Comparison of ENCODE assay signal across 8 cellular contexts in genomic region chr11:63680842-63681207, GRCh38. TPM values are rescaled to one million over a fixed set of nuclear protein-coding genes. Genes with fewer than 3 reads are reported as not detected.
DNase-seq lines count a peak whose midpoint lies in the region; ATAC-seq, FAIRE-seq and TF ChIP-seq lines count a peak whose summit lies in the region.

No MANE protein-coding gene starts in this region.

- CTCF ChIA-PET in IMR-90 (lab: Yijun Ruan, JAX) = interaction anchor here (1.3 kb wide), 1 partner anchor 20 kb away, joined by 3 read pairs; no protein-coding TSS in a partner anchor

- peaks cover 12 to 38% of the 10 kb centered on the region in 2 experiments; a peak in 3 of 4 replicates for H3K79me1 ChIP-seq in IMR-90 (ENCODE audit: low read depth in 1 of 2, low read length in 2 of 2)

- no peak overlapping the region for H3K23ac ChIP-seq in IMR-90 (ENCODE audit: low read depth, low read length)

- H3K9ac ChIP-seq in IMR-90 (ENCODE audit: low read depth, low read length) = no peak overlapping the region; the same call in 1 of the 2 replicates

- BruUV-seq in IMR-90 (replicated peaks; lab: Mats Ljungman, UMichigan) = no TSS peak

- peak overlapping the region; percentile 1; the same call in 1 of the 2 replicates for H3K14ac ChIP-seq in IMR-90 (replicated peaks; ENCODE audit: low read depth, low read length)

- H3K4me1 Mint-ChIP-seq in activated T-cell treated with anti-CD3 and anti-CD28 coated beads, Interleukin-2, amount 50 U/mL, for 4 hours (ENCODE audit: low read depth) = peaks cover 25% of the 10 kb centered on the region

- no peak for TF ChIP-seq RAD21 in IMR-90 (IDR thresholded peaks at IDR 0.05; ENCODE audit: low read length)

- in situ Hi-C loops in IMR-90 (cut with MboI; ENCODE audit: low sequenced_read_pairs) = no loop called here

- peak overlapping the region; percentile 10 to 41; a peak in 3 of 4 replicates for H4K8ac ChIP-seq in IMR-90 (ENCODE audit: low read depth in 2 of 2, low read length in 2 of 2)

- H4K20me1 ChIP-seq in IMR-90 (ENCODE audit: insufficient read depth, low read length) = peaks cover 17% of the 10 kb centered on the region

- H3K36me3 ChIP-seq in GM06990 (ENCODE audit: control insufficient read depth, insufficient read depth, low read length) = no peaks in the 10 kb centered on the region
- no peaks in the 10 kb centered on the region for H3K36me3 ChIP-seq in IMR-90 (ENCODE audit: control insufficient read depth, insufficient read depth, low read length)

- 0 out of 2 replicates have a peak overlapping the region, but pooled peaks have one; percentile 43 for H2BK20ac ChIP-seq in IMR-90 (ENCODE audit: low read depth, low read length)

- ATAC-seq in IMR-90 (ENCODE audit: low read depth) (peak; percentile 1; the same call in 1 of the 2 replicates), sciatic nerve (peak; percentile 41)
- ATAC-seq in activated T-cell treated with anti-CD3 and anti-CD28 coated beads, Interleukin-2, amount 50 U/mL, for 4 hours = peak; percentile 11 to 19

- H4K5ac ChIP-seq in IMR-90 (ENCODE audit: low read depth, low read length) = no peak overlapping the region

- DNase-seq in GM06990 (ENCODE audit: extremely low read depth, insufficient read length) (no peak), IMR-90 (no peak), germinal center (ENCODE audit: low spot score) (peak; percentile 14), sciatic nerve (ENCODE audit: low spot score) (no peak), mucosa of gallbladder (ENCODE audit: low spot score) (no peak), T-helper 9 cell (no peak), GM12892 (ENCODE audit: insufficient read length) (no peak)
- no peak for DNase-seq in activated T-cell treated with anti-CD3 and anti-CD28 coated beads, Interleukin-2, amount 50 U/mL, for 4 hours

- no peaks in the 10 kb centered on the region for H3K9me3 ChIP-seq in IMR-90 (ENCODE audit: control insufficient read depth, insufficient read depth, low read length)

- FAIRE-seq in GM12892 (lab: Jason Lieb, UNC) = no peak

- no peaks in the 10 kb centered on the region; the same call in 1 of the 2 replicates for H3K4me1 ChIP-seq in IMR-90 (ENCODE audit: control insufficient read depth, insufficient read depth, low read length)

- H3K27ac ChIP-seq in IMR-90 (ENCODE audit: insufficient read depth, low read length) = no peak overlapping the region

- H3K4me3 ChIP-seq in GM06990 (replicated peaks; ENCODE audit: low read depth, low read length) (peak overlapping the region; percentile 87), IMR-90 (ENCODE audit: insufficient read depth, low read depth, low read length) (peak overlapping the region; percentile 30)

- H3K56ac ChIP-seq in IMR-90 (ENCODE audit: extremely low read depth, insufficient read depth, low read length) = no peak overlapping the region

- no peak overlapping the region for H2AK9ac ChIP-seq in IMR-90 (replicated peaks; ENCODE audit: low read depth, low read length, poor library complexity)

- peak overlapping the region; percentile 41; the same call in 1 of the 2 replicates for H3K4ac ChIP-seq in IMR-90 (ENCODE audit: low read depth, low read length)

- H3K27me3 ChIP-seq in GM06990 (replicated peaks; ENCODE audit: control insufficient read depth, insufficient read depth, low read length) = no peaks in the 10 kb centered on the region
- H3K27me3 ChIP-seq in IMR-90 (ENCODE audit: control insufficient read depth, insufficient read depth, low read length) = no peaks in the 10 kb centered on the region

- no peaks in the 10 kb centered on the region for H3K36me3 Mint-ChIP-seq in activated T-cell treated with anti-CD3 and anti-CD28 coated beads, Interleukin-2, amount 50 U/mL, for 4 hours (ENCODE audit: insufficient read depth)

- POLR2A ChIA-PET in IMR-90 (lab: Charles Lee; ENCODE audit: unreplicated experiment) = interaction anchor here (0.5 kb wide), 1 partner anchor 12 kb away, joined by 3 read pairs; no protein-coding TSS in a partner anchor

- no peaks in the 10 kb centered on the region for H3K9me1 ChIP-seq in IMR-90 (ENCODE audit: insufficient read depth, low read length)

- H2BK5ac ChIP-seq in IMR-90 (ENCODE audit: low read depth, low read length, poor library complexity, severe bottlenecking) = peak overlapping the region; percentile 10

- H3K27me3 Mint-ChIP-seq in activated T-cell treated with anti-CD3 and anti-CD28 coated beads, Interleukin-2, amount 50 U/mL, for 4 hours (ENCODE audit: low read depth) = no peaks in the 10 kb centered on the region

- TF ChIP-seq CTCF in GM06990 (IDR thresholded peaks at IDR 0.05; ENCODE audit: insufficient read depth, low read length, poor library complexity, severe bottlenecking) (no peak), IMR-90 (conservative IDR thresholded peaks at IDR 0.05; ENCODE audit: low read depth, low read length) (no peak)

- H2BK120ac ChIP-seq in IMR-90 (ENCODE audit: low read depth, low read length) = peak overlapping the region; percentile 28; the same call in 1 of the 2 replicates

- TF ChIP-seq POLR2A in IMR-90 (IDR thresholded peaks at IDR 0.05; ENCODE audit: low read depth, low read length) = no peak
- no peak for TF ChIP-seq POLR2A in GM12892 (IDR thresholded peaks at IDR 0.05; ENCODE audit: low read depth, low read length)

- H4K91ac ChIP-seq in IMR-90 (ENCODE audit: insufficient read depth, low read depth, low read length) = no peak overlapping the region; the same call in 1 of the 2 replicates

- no peaks in the 10 kb centered on the region for H3K9me3 Mint-ChIP-seq in activated T-cell treated with anti-CD3 and anti-CD28 coated beads, Interleukin-2, amount 50 U/mL, for 4 hours

- peak overlapping the region; percentile 95 for H3K4me3 Mint-ChIP-seq in activated T-cell treated with anti-CD3 and anti-CD28 coated beads, Interleukin-2, amount 50 U/mL, for 4 hours

- dilution Hi-C loops in IMR-90 (cut with HindIII; ENCODE audit: low sequenced_read_pairs, unreplicated experiment) = no loop called here

- no CpG with 5 or more reads among the region's 10 CpGs for WGBS in IMR-90 (ENCODE audit: extremely low coverage in 2 of 2, insufficient read length in 1 of 2), 2 experiments

- peak overlapping the region; percentile 97 for H2AFZ ChIP-seq in IMR-90 (replicated peaks; ENCODE audit: low read length, poor library complexity)

- no peak overlapping the region for H2BK15ac ChIP-seq in IMR-90 (ENCODE audit: low read depth, low read length)

- peak overlapping the region; percentile 62 for H3K4me2 ChIP-seq in IMR-90 (ENCODE audit: low read depth, low read length)

- peak overlapping the region; percentile 1; the same call in 1 of the 2 replicates for H2AK5ac ChIP-seq in IMR-90 (ENCODE audit: low read depth, low read length)

- intact Hi-C loops in IMR-90 (cut with micrococcal nuclease) = loop anchor here (1.0 kb wide), 1 partner anchor 57 kb away; no protein-coding TSS in a partner anchor
- intact Hi-C loops in sciatic nerve (cut with DNase I) = no loop called here

- H3K18ac ChIP-seq in IMR-90 (ENCODE audit: low read depth, low read length) = no peak overlapping the region

TF ChIP-seq in IMR-90, 13 proteins besides CTCF, POLR2A, EP300 and RAD21:
- peak; percentile 52; the same call in 1 of the 2 replicates for TF ChIP-seq CEBPB (IDR thresholded peaks at IDR 0.05; ENCODE audit: low read depth, low read length)
- no peak for TF ChIP-seq BHLHE40 (IDR thresholded peaks at IDR 0.05; ENCODE audit: low read depth, low read length)
- TF ChIP-seq MAZ (IDR thresholded peaks at IDR 0.05; ENCODE audit: borderline replicate concordance, low read depth, low read length) = no peak
- TF ChIP-seq RFX5 (IDR thresholded peaks at IDR 0.05; ENCODE audit: low read depth, low read length) = no peak
- no peak for TF ChIP-seq NFE2L2 (IDR thresholded peaks at IDR 0.05; ENCODE audit: low read depth, low read length)
- TF ChIP-seq MAFK (IDR thresholded peaks at IDR 0.05; ENCODE audit: low read depth, low read length) = no peak
- no peak for TF ChIP-seq SMC3 (IDR thresholded peaks at IDR 0.05; ENCODE audit: low read depth, low read length)
TF ChIP-seq in IMR-90: peak in this region for 1.

RNA-seq across cellular contexts. Expression of gene RTN3, which starts 0.5 kb away (rescaled TPM):
- 31.2 and 42.5 TPM in 2 replicates for total RNA-seq in IMR-90 (2012; rRNA removed)
- 56.2 and 64.6 TPM in 2 replicates for polyA plus RNA-seq in IMR-90 (2012; rRNA removed)
- 19.4 and 71.2 TPM in 2 replicates for polyA plus RNA-seq in IMR-90 (2012; cell fraction: cytosol; rRNA removed)
- polyA plus RNA-seq in IMR-90 (2012; cell fraction: nucleus; rRNA removed; ENCODE audit: low replicate concordance) = 27.1 and 31.9 TPM in 2 replicates
- total RNA-seq in activated T-cell treated with anti-CD3 and anti-CD28 coated beads, Interleukin-2, amount 50 U/mL, for 4 hours = 10 to 100 TPM; 24.7 to 30.9 (median 26.7) TPM
- 101 TPM for total RNA-seq in sciatic nerve
- total RNA-seq in mucosa of gallbladder = 107 TPM
- 36.3 TPM for polyA plus RNA-seq in GM12892 (2012; ENCODE audit: missing spikeins)

RNA-seq across cellular contexts. Expression of gene ATL3, which starts 9.6 kb away (rescaled TPM):
- 131 and 132 TPM in 2 replicates for total RNA-seq in IMR-90 (2012; rRNA removed)
- polyA plus RNA-seq in IMR-90 (2012; rRNA removed) = 16.1 and 19.9 TPM in 2 replicates
- 6.9 and 7.3 TPM in 2 replicates for polyA plus RNA-seq in IMR-90 (2012; cell fraction: cytosol; rRNA removed)
- 5.0 and 13.6 TPM in 2 replicates for polyA plus RNA-seq in IMR-90 (2012; cell fraction: nucleus; rRNA removed; ENCODE audit: low replicate concordance)
- 10 to 100 TPM; 49.1 to 52.5 (median 49.8) TPM for total RNA-seq in activated T-cell treated with anti-CD3 and anti-CD28 coated beads, Interleukin-2, amount 50 U/mL, for 4 hours
- total RNA-seq in sciatic nerve = 89.3 TPM
- 59.4 TPM for total RNA-seq in mucosa of gallbladder
- polyA plus RNA-seq in GM12892 (2012; ENCODE audit: missing spikeins) = 21.5 TPM
